ENCODE assay signal across 2 cellular contexts in genomic region chr6:151862461-151862860, GRCh38.
TF ChIP-seq lines count a peak whose summit lies in the region.

No MANE protein-coding gene starts in this region.

TF ChIP-seq in GM23338, 12 proteins besides CTCF, POLR2A, EP300 and RAD21:
- TF ChIP-seq ETS1 (IDR thresholded peaks at IDR 0.05): no peak
- TF ChIP-seq ZNF331 (CRISPR knock-in tag; IDR thresholded peaks at IDR 0.05; ENCODE audit: low read depth): no peak
- TF ChIP-seq REST (IDR thresholded peaks at IDR 0.05; ENCODE audit: unreplicated experiment): no peak
- no peak for TF ChIP-seq EZH2phosphoT487 (IDR thresholded peaks at IDR 0.05; ENCODE audit: unreplicated experiment)
- TF ChIP-seq EZH2 (IDR thresholded peaks at IDR 0.05; ENCODE audit: low read depth, unreplicated experiment): no peak
- no peak for TF ChIP-seq STAT1 (IDR thresholded peaks at IDR 0.05; ENCODE audit: unreplicated experiment)
- no peak for TF ChIP-seq POLR2AphosphoS5 (IDR thresholded peaks at IDR 0.05; ENCODE audit: low read depth)
- no peak for TF ChIP-seq CREB1 (CRISPR knock-in tag; IDR thresholded peaks at IDR 0.05; ENCODE audit: low read depth)
- TF ChIP-seq NANOG (IDR thresholded peaks at IDR 0.05; ENCODE audit: borderline replicate concordance): no peak
- TF ChIP-seq JUNB (IDR thresholded peaks at IDR 0.05; ENCODE audit: unreplicated experiment): no peak
- TF ChIP-seq ZNF114 (CRISPR knock-in tag; IDR thresholded peaks at IDR 0.05): no peak
- TF ChIP-seq ZNF462 (CRISPR knock-in tag; IDR thresholded peaks at IDR 0.05): no peak

TF ChIP-seq in K562, 482 proteins besides CTCF, POLR2A, EP300 and RAD21:
- TF ChIP-seq ATF1 (CRISPR knock-in tag; IDR thresholded peaks at IDR 0.05): no peak
- TF ChIP-seq ATF1 (tag; IDR thresholded peaks at IDR 0.05): no peak
- TF ChIP-seq FOXO4 (CRISPR knock-in tag; IDR thresholded peaks at IDR 0.05): no peak
TF ChIP-seq in K562: peak in this region for 0.
